Comparison of ENCODE assay signal across 22 cellular contexts in genomic region chr11:99275521-99275920, GRCh38.
"Had no signal": no experiment of that assay in that cellular context is flagged by ENCODE, and none has a peak within 500 bp of the region (broad histone marks: within the 10 kb centered on the region; RNA-seq: fewer than 3 reads in every experiment).

No MANE protein-coding gene starts in this region.

- FAIRE-seq: astrocyte, colon, pancreas had no signal

- H3K4me3 ChIP-seq: pancreas, testis, vagina had no signal

- DNase-seq: activated CD4-positive, alpha-beta T cell treated with anti-CD3 and anti-CD28 coated beads for 4 hours; activated CD4-positive, alpha-beta T cell treated with anti-CD3 and anti-CD28 coated beads, Interleukin-2, amount 50 U/mL, for 48 hours; activated CD4-positive, CD25-positive, alpha-beta regulatory T cell; activated naive CD4-positive, alpha-beta T cell treated with Interleukin-2 at 50 U/mL for 16 hours; activated naive CD8-positive, alpha-beta T cell treated with anti-CD3 and anti-CD28 coated beads for 36 hours; activated T-cell treated with anti-CD3 and anti-CD28 coated beads, Interleukin-2, amount 50 U/mL, for 48 hours; central memory CD4-positive, alpha-beta T cell; effector memory CD4-positive, alpha-beta T cell; foreskin melanocyte; glutamatergic neuron; hippocampal formation; left cardiac atrium; mesenchymal stem cell; pancreas; stimulated activated CD4-positive, alpha-beta T cell treated with anti-CD3 and anti-CD28 coated beads, Interleukin-4, amount 100 ng/mL, for 1 hour; stimulated activated naive CD4-positive, alpha-beta T cell; T1000; testis; trophoblast cell had no signal

- H3K27me3 ChIP-seq: pancreas, testis, vagina had no signal

- H3K4me1 ChIP-seq: pancreas, testis, vagina had no signal

- H3K27ac ChIP-seq: pancreas, testis, vagina had no signal

- H3K9me3 ChIP-seq: pancreas, testis, vagina had no signal

- H3K36me3 ChIP-seq: pancreas, vagina had no signal
